In the genomic region with DNA sequence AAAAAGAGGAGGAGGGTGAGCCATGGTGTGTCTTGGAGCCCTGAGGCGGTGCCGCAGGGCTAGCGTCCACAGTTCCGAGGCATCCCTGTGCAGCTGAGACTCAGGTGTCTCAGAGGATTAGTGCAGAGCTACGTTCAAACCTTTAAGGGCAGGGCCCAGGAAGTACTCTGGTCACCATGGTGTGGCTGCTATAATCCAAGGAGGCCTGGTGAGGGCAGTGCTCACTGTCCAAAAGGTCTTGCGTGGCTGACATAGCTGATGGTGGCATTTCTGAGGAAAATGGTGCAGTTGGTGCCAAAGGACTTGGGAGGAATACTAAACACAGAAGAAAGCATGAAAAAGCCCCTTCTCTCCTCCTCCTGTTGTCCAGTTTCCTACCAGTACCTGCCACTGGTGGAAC, we compare ENCODE assay signal across 16 cellular contexts.
DNase-seq lines count a peak whose midpoint lies in the region; ATAC-seq and TF ChIP-seq lines count a peak whose summit lies in the region.
"Had no signal": no experiment of that assay in that cellular context is flagged by ENCODE, and none has a peak within 500 bp of the region (broad histone marks: within the 10 kb centered on the region; RNA-seq: fewer than 3 reads in every experiment).

No MANE protein-coding gene starts in this region.

- no peak overlapping the region for H2AFZ ChIP-seq in PC-3 (ENCODE audit: low read length)

- peak; percentile 2 for DNase-seq in PC-3
- no peak for DNase-seq in body of pancreas
- DNase-seq in T-cell, result no peak
- DNase-seq: amniotic stem cell; effector CD4-positive, alpha-beta T cell; heart left ventricle; lower lobe of right lung; NCI-H526 treated with DMSO at 0.1 percent for 48 hours; stimulated activated CD4-positive, alpha-beta T cell treated with anti-CD3 and anti-CD28 coated beads, Interleukin-4, amount 100 ng/mL, for 4 hours; testis had no signal

- H3K4me2 ChIP-seq in PC-3 (ENCODE audit: low read length), result no peak overlapping the region

- H3K9me2 ChIP-seq in PC-3 (replicated peaks; ENCODE audit: low read length), result no peaks in the 10 kb centered on the region

- TF ChIP-seq POLR2A in body of pancreas (IDR thresholded peaks at IDR 0.05), result no peak

- intact Hi-C loops in PC-3 (cut with micrococcal nuclease) (no loop called here), body of pancreas (cut with DNase I) (no loop called here)

- no peak overlapping the region for H3K27ac ChIP-seq in 22Rv1
- H3K27ac ChIP-seq in PC-3 (ENCODE audit: low read length), result no peak overlapping the region
- no peak overlapping the region for H3K27ac ChIP-seq in body of pancreas
- H3K27ac ChIP-seq: heart left ventricle, lower lobe of right lung, testis had no signal

- H3K4me3 ChIP-seq in PC-3 (ENCODE audit: low read length), result no peak overlapping the region
- H3K4me3 ChIP-seq in body of pancreas, result no peak overlapping the region
- H3K4me3 ChIP-seq: heart left ventricle, lower lobe of right lung, testis had no signal

- no peak overlapping the region for H3K27ac Mint-ChIP-seq in T-cell
- H3K27ac Mint-ChIP-seq: T-helper 1 cell treated with Interleukin-12 subunit alpha and Interleukin-12 subunit beta and Interleukin-4 antibody, amounts not matched to agents 30 μg/mL and 1 μg/mL, for 36 hours had no signal

- BruUV-seq in PC-3 (replicated peaks; lab: Mats Ljungman, UMichigan), result no TSS peak

- peaks cover 14% of the 10 kb centered on the region; the same call in 1 of the 2 replicates for H3K27me3 ChIP-seq in PC-3 (ENCODE audit: low read length)
- H3K27me3 ChIP-seq in body of pancreas, result no peaks in the 10 kb centered on the region
- H3K27me3 ChIP-seq: heart left ventricle, testis had no signal

- POLR2A ChIA-PET in PC-3 (lab: Charles Lee; ENCODE audit: unreplicated experiment), result no interaction called here
- POLR2A ChIA-PET in T-cell (lab: Charles Lee), result no interaction called here

- 68 to 75% methylated on average over 6 of the region's 6 CpGs for WGBS in body of pancreas, 2 donors

- no peaks in the 10 kb centered on the region for H3K4me1 Mint-ChIP-seq in T-cell

- H3K9me3 Mint-ChIP-seq in T-cell, result no peaks in the 10 kb centered on the region
- H3K9me3 Mint-ChIP-seq: T-helper 1 cell treated with Interleukin-12 subunit alpha and Interleukin-12 subunit beta and Interleukin-4 antibody, amounts not matched to agents 30 μg/mL and 1 μg/mL, for 36 hours had no signal

- no peaks in the 10 kb centered on the region for H3K4me1 ChIP-seq in PC-3 (ENCODE audit: insufficient read depth, low read length)
- H3K4me1 ChIP-seq in body of pancreas, result no peaks in the 10 kb centered on the region
- H3K4me1 ChIP-seq: heart left ventricle, lower lobe of right lung, testis had no signal

- no peak overlapping the region for H3K9ac ChIP-seq in PC-3 (ENCODE audit: low read length)

- CTCF ChIA-PET in PC-3 (lab: Charles Lee) (no interaction called here), T-cell (lab: Charles Lee) (no interaction called here)

- H3K9me3 ChIP-seq in PC-3 (ENCODE audit: low read length) (no peaks in the 10 kb centered on the region), body of pancreas (no peaks in the 10 kb centered on the region)
- H3K9me3 ChIP-seq: lower lobe of right lung, testis had no signal

- no peaks in the 10 kb centered on the region for H4K20me1 ChIP-seq in PC-3 (ENCODE audit: low read length)

- H3K79me2 ChIP-seq in PC-3 (ENCODE audit: low read length), result no peaks in the 10 kb centered on the region

- ATAC-seq in GM18873 (IDR thresholded peaks at IDR 0.05; ENCODE audit: low FRiP score, unreplicated experiment) (peak; percentile 54), HG02798 (IDR thresholded peaks at IDR 0.05; ENCODE audit: poor library complexity, unreplicated experiment) (peak; percentile 74), PC-3 (no peak), body of pancreas (no peak), T-cell (replicated peaks in 1 of 4) (no peak), HG03571 (IDR thresholded peaks at IDR 0.05; ENCODE audit: unreplicated experiment) (no peak), HG03095 (IDR thresholded peaks at IDR 0.05; ENCODE audit: unreplicated experiment) (no peak)
- ATAC-seq: heart left ventricle, lower lobe of right lung had no signal

- peaks cover under 1 to 11% of the 10 kb centered on the region in 2 donors for H3K27me3 Mint-ChIP-seq in T-cell

- TF ChIP-seq CTCF in 22Rv1 (IDR thresholded peaks at IDR 0.05), result peak; percentile 16; the same call in 1 of the 2 replicates
- 0 out of 2 replicates have a peak, but pooled peaks have one; percentile 27 for TF ChIP-seq CTCF in PC-3 (conservative IDR thresholded peaks at IDR 0.05; ENCODE audit: low read depth, low read length)
- TF ChIP-seq CTCF in body of pancreas (IDR thresholded peaks at IDR 0.05), result no peak

- H3K36me3 Mint-ChIP-seq in T-cell, result no peaks in the 10 kb centered on the region

- H3K4me3 Mint-ChIP-seq in T-cell, result no peak overlapping the region
- H3K4me3 Mint-ChIP-seq: T-helper 1 cell treated with Interleukin-12 subunit alpha and Interleukin-12 subunit beta and Interleukin-4 antibody, amounts not matched to agents 30 μg/mL and 1 μg/mL, for 36 hours had no signal

- H3K36me3 ChIP-seq in PC-3 (ENCODE audit: low read depth, low read length) (no peaks in the 10 kb centered on the region), body of pancreas (replicated peaks in 1 of 2; ENCODE audit: insufficient read depth in 1 of 2, low read depth in 2 of 2) (no peaks in the 10 kb centered on the region)
- H3K36me3 ChIP-seq: heart left ventricle, lower lobe of right lung had no signal

- H3F3A ChIP-seq in PC-3 (ENCODE audit: low read length, unreplicated experiment), result no peaks in the 10 kb centered on the region

Comparison
In these comparisons a context has a peak if more than half of its experiments do, and no peak if none do; other contexts are left out.
1. CTCF ChIP-seq: peak in 22Rv1 (single experiment) and PC-3 (single experiment); none in body of pancreas (0 of 7).
2. ATAC-seq: peak in GM18873 (single experiment) and HG02798 (single experiment); none in PC-3 (single experiment), body of pancreas (single experiment), T-cell (0 of 4), HG03571 (single experiment) and HG03095 (single experiment).